Comparison of ENCODE assay signal across 21 cellular contexts in the genomic region with DNA sequence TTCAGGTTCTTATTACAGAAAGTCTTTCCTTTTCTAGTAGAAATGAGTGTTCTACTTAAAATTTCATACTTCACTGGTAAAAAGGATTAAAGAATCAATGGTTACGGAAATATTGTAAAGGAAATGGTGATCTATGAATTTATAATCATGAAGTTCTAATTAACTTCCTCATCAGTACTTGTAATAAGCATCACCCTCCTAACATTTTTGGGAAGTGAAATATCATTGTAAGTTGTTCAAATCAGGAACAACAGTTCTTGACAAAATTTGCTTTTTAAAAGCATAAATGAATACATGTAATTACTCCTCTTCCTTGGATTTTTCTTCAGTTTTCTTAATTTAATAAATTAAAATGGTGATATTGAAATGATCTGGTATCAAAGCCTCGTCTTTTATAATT.
"Had no signal": no experiment of that assay in that cellular context is flagged by ENCODE, and none has a peak within 500 bp of the region (broad histone marks: within the 10 kb centered on the region; RNA-seq: fewer than 3 reads in every experiment).

No MANE protein-coding gene starts in this region.

- H3K4me1 ChIP-seq: upper lobe of right lung had no signal

- H3K4me1 Mint-ChIP-seq: nephron had no signal

- H3K27me3 ChIP-seq: dorsolateral prefrontal cortex, sigmoid colon, spleen, upper lobe of right lung had no signal

- H3K27ac Mint-ChIP-seq: activated naive CD8-positive, alpha-beta T cell; mesothelial cell of epicardium; nephron had no signal

- H3K36me3 Mint-ChIP-seq: mesothelial cell of epicardium had no signal

- H3K27me3 Mint-ChIP-seq: activated naive CD8-positive, alpha-beta T cell had no signal

- H3K36me3 ChIP-seq: sigmoid colon, spleen, upper lobe of right lung had no signal

- H3K4me3 ChIP-seq: dorsolateral prefrontal cortex, lung, sigmoid colon, spleen, upper lobe of right lung had no signal

- DNase-seq: activated CD4-positive, alpha-beta T cell treated with anti-CD3 and anti-CD28 coated beads, Interleukin-2, amount 50 U/mL, for 1 hour; activated CD4-positive, CD25-positive, alpha-beta regulatory T cell treated with anti-CD3 and anti-CD28 coated beads, Interleukin-2, amount 50 U/mL, for 72 hours; activated CD8-positive, alpha-beta memory T cell treated with anti-CD3 and anti-CD28 coated beads for 24 hours; activated gamma-delta T cell treated with Interleukin-2 at 50 U/mL for 16 hours; dorsolateral prefrontal cortex; erythroblast; foreskin melanocyte; hypothalamus; kidney; sigmoid colon; spleen; stimulated activated CD4-positive, alpha-beta T cell treated with anti-CD3 and anti-CD28 coated beads, Interleukin-4, amount 100 ng/mL, for 4 hours; stimulated activated naive CD4-positive, alpha-beta T cell; T-helper 9 cell; upper lobe of right lung had no signal

- H3K4me3 Mint-ChIP-seq: activated naive CD8-positive, alpha-beta T cell; mesothelial cell of epicardium; nephron had no signal

- FAIRE-seq: endometrium, kidney had no signal

- H3K9me3 Mint-ChIP-seq: mesothelial cell of epicardium, nephron had no signal

- ATAC-seq: left lobe of liver, upper lobe of right lung had no signal

- H3K27ac ChIP-seq: dorsolateral prefrontal cortex, sigmoid colon, spleen, upper lobe of right lung had no signal

- H3K9me3 ChIP-seq: sigmoid colon, spleen, upper lobe of right lung had no signal
